In genomic region chr12:109696485-109697269, GRCh38 we compare ENCODE assay signal across 17 cellular contexts. TPM values are rescaled to one million over a fixed set of nuclear protein-coding genes. Genes with fewer than 3 reads are reported as not detected.
DNase-seq lines count a peak whose midpoint lies in the region; ATAC-seq and TF ChIP-seq lines count a peak whose summit lies in the region.
"Had no signal": no experiment of that assay in that cellular context is flagged by ENCODE, and none has a peak within 500 bp of the region (broad histone marks: within the 10 kb centered on the region; RNA-seq: fewer than 3 reads in every experiment).

No MANE protein-coding gene starts in this region.

- H3K9me2 ChIP-seq in PC-3 (replicated peaks; ENCODE audit: low read length): no peaks in the 10 kb centered on the region

- H3K9me3 Mint-ChIP-seq in activated naive CD8-positive, alpha-beta T cell treated with anti-CD3 and anti-CD28 coated beads, Interleukin-2, amount 50 U/mL, for 24 hours: no peaks in the 10 kb centered on the region
- no peaks in the 10 kb centered on the region for H3K9me3 Mint-ChIP-seq in activated naive CD8-positive, alpha-beta T cell treated with anti-CD3 and anti-CD28 coated beads for 36 hours
- H3K9me3 Mint-ChIP-seq: activated naive CD4-positive, alpha-beta T cell treated with anti-CD3 and anti-CD28 coated beads, Interleukin-2, amount 50 U/mL, for 72 hours had no signal

- TF ChIP-seq CTCF in PC-3 (conservative IDR thresholded peaks at IDR 0.05; ENCODE audit: low read depth, low read length) (no peak), fibroblast of the aortic adventitia (IDR thresholded peaks at IDR 0.05; ENCODE audit: insufficient read depth, low read length) (no peak), transverse colon (IDR thresholded peaks at IDR 0.05) (no peak)

- H3K36me3 ChIP-seq in PC-3 (ENCODE audit: low read depth, low read length) (no peaks in the 10 kb centered on the region), transverse colon (no peaks in the 10 kb centered on the region)

- no peak overlapping the region for H3K27ac Mint-ChIP-seq in activated naive CD8-positive, alpha-beta T cell treated with anti-CD3 and anti-CD28 coated beads, Interleukin-2, amount 50 U/mL, for 24 hours
- no peak overlapping the region for H3K27ac Mint-ChIP-seq in activated naive CD8-positive, alpha-beta T cell treated with anti-CD3 and anti-CD28 coated beads for 36 hours
- H3K27ac Mint-ChIP-seq: activated naive CD4-positive, alpha-beta T cell treated with anti-CD3 and anti-CD28 coated beads, Interleukin-2, amount 50 U/mL, for 72 hours; memory B cell had no signal

- no peak overlapping the region for H3K4me2 ChIP-seq in PC-3 (ENCODE audit: low read length)

- no peak overlapping the region for H3K9ac ChIP-seq in PC-3 (ENCODE audit: low read length)

- DNase-seq in activated naive CD8-positive, alpha-beta T cell treated with anti-CD3 and anti-CD28 coated beads, Interleukin-2, amount 50 U/mL, for 24 hours: no peak
- no peak for DNase-seq in activated naive CD8-positive, alpha-beta T cell treated with anti-CD3 and anti-CD28 coated beads for 36 hours
- DNase-seq in PC-3 (peak; percentile 50), fibroblast of the aortic adventitia (ENCODE audit: low read depth) (peak; percentile 9), transverse colon (no peak), NCI-H1436 treated with DMSO at 0.1 percent for 48 hours (lab: John Stamatoyannopoulos, UW) (no peak), sciatic nerve (ENCODE audit: low spot score) (no peak)
- no peak for DNase-seq in stimulated activated CD4-positive, alpha-beta T cell treated with anti-CD3 and anti-CD28 coated beads, Interleukin-15, amount 100 ng/mL, for 24 hours
- DNase-seq: DMS153, KG1, NCI-H2081, occipital lobe, trophoblast cell had no signal

- CTCF ChIA-PET in PC-3 (lab: Charles Lee): no interaction called here

- no peak for TF ChIP-seq EP300 in transverse colon (IDR thresholded peaks at IDR 0.05; ENCODE audit: low read depth)

- no peak overlapping the region for H2AFZ ChIP-seq in PC-3 (ENCODE audit: low read length)

- H3K27ac ChIP-seq in PC-3 (ENCODE audit: low read length): no peak overlapping the region
- peak overlapping the region in 3 of 4 donors; percentile 55 to 61 (median 60) for H3K27ac ChIP-seq in transverse colon
- H3K27ac ChIP-seq: coronary artery had no signal

- POLR2A ChIA-PET in PC-3 (lab: Charles Lee; ENCODE audit: unreplicated experiment): no interaction called here

- H3K9me3 ChIP-seq in PC-3 (ENCODE audit: low read length) (no peaks in the 10 kb centered on the region), transverse colon (no peaks in the 10 kb centered on the region)

- no peak overlapping the region for H3K4me3 ChIP-seq in PC-3 (ENCODE audit: low read length)
- no peak overlapping the region for H3K4me3 ChIP-seq in fibroblast of the aortic adventitia (ENCODE audit: low read depth, low read length)
- H3K4me3 ChIP-seq in transverse colon: no peak overlapping the region
- H3K4me3 ChIP-seq: coronary artery had no signal

- peaks cover 12% of the 10 kb centered on the region for H3K27me3 Mint-ChIP-seq in activated naive CD8-positive, alpha-beta T cell treated with anti-CD3 and anti-CD28 coated beads, Interleukin-2, amount 50 U/mL, for 24 hours
- H3K27me3 Mint-ChIP-seq in activated naive CD8-positive, alpha-beta T cell treated with anti-CD3 and anti-CD28 coated beads for 36 hours: peaks cover 12% of the 10 kb centered on the region

- intact Hi-C loops in PC-3 (cut with micrococcal nuclease): no loop called here
- intact Hi-C loops in transverse colon (cut with DNase I; ENCODE audit: low total_unique reads): loop anchor here (10.0 kb wide), 1 partner anchor 82 kb away; no protein-coding TSS in a partner anchor
- intact Hi-C loops in sciatic nerve (cut with DNase I): no loop called here

- H3K4me1 ChIP-seq in PC-3 (ENCODE audit: insufficient read depth, low read length): peaks cover 12% of the 10 kb centered on the region
- peaks cover 8 to 11% (median 9%) of the 10 kb centered on the region in 4 donors for H3K4me1 ChIP-seq in transverse colon

- BruUV-seq in PC-3 (replicated peaks; lab: Mats Ljungman, UMichigan): no TSS peak

- WGBS in transverse colon (ENCODE audit: low coverage in 1 of 2), 2 donors: 30 to 50% methylated on average over 2 to 6 of the region's 6 CpGs

- no peak for TF ChIP-seq POLR2A in transverse colon (IDR thresholded peaks at IDR 0.05)

- peaks cover 6% of the 10 kb centered on the region for H3K4me1 Mint-ChIP-seq in activated naive CD8-positive, alpha-beta T cell treated with anti-CD3 and anti-CD28 coated beads, Interleukin-2, amount 50 U/mL, for 24 hours
- peaks cover 6% of the 10 kb centered on the region for H3K4me1 Mint-ChIP-seq in activated naive CD8-positive, alpha-beta T cell treated with anti-CD3 and anti-CD28 coated beads for 36 hours
- H3K4me1 Mint-ChIP-seq: memory B cell had no signal

- in situ Hi-C loops in transverse colon (cut with MboI; ENCODE audit: low pct_ligation_motif_present in 1 of 4, low pct_unique_long_range_greater_than_20kb in 1 of 4, low sequenced_read_pairs in 3 of 4): no loop called here

- ATAC-seq in activated naive CD8-positive, alpha-beta T cell treated with anti-CD3 and anti-CD28 coated beads, Interleukin-2, amount 50 U/mL, for 24 hours: peak; percentile 64
- ATAC-seq in PC-3 (peak; percentile 42; the same call in 1 of the 2 replicates), sciatic nerve (no peak)
- ATAC-seq: Right ventricle myocardium inferior had no signal

- H3K27me3 ChIP-seq in PC-3 (ENCODE audit: low read length) (no peaks in the 10 kb centered on the region), transverse colon (no peaks in the 10 kb centered on the region)

- H3K79me2 ChIP-seq in PC-3 (ENCODE audit: low read length): no peaks in the 10 kb centered on the region

- H4K20me1 ChIP-seq in PC-3 (ENCODE audit: low read length): no peaks in the 10 kb centered on the region

- H3K36me3 Mint-ChIP-seq in activated naive CD8-positive, alpha-beta T cell treated with anti-CD3 and anti-CD28 coated beads, Interleukin-2, amount 50 U/mL, for 24 hours (ENCODE audit: low read depth): no peaks in the 10 kb centered on the region
- H3K36me3 Mint-ChIP-seq in activated naive CD8-positive, alpha-beta T cell treated with anti-CD3 and anti-CD28 coated beads for 36 hours: no peaks in the 10 kb centered on the region
- H3K36me3 Mint-ChIP-seq: activated naive CD4-positive, alpha-beta T cell treated with anti-CD3 and anti-CD28 coated beads, Interleukin-2, amount 50 U/mL, for 72 hours; memory B cell had no signal

- no peaks in the 10 kb centered on the region for H3F3A ChIP-seq in PC-3 (ENCODE audit: low read length, unreplicated experiment)

- no peak overlapping the region for H3K4me3 Mint-ChIP-seq in activated naive CD8-positive, alpha-beta T cell treated with anti-CD3 and anti-CD28 coated beads, Interleukin-2, amount 50 U/mL, for 24 hours
- H3K4me3 Mint-ChIP-seq in activated naive CD8-positive, alpha-beta T cell treated with anti-CD3 and anti-CD28 coated beads for 36 hours: no peak overlapping the region
- H3K4me3 Mint-ChIP-seq: memory B cell had no signal

RNA-seq across cellular contexts. Expression of gene FAM222A, which starts 16.9 kb away (rescaled TPM):
- total RNA-seq in activated naive CD8-positive, alpha-beta T cell treated with anti-CD3 and anti-CD28 coated beads for 36 hours: 1 to 10 TPM; 1.1 to 1.8 TPM
- total RNA-seq in PC-3 (2014; rRNA removed) (11.7 and 15.3 TPM in 2 replicates), fibroblast of the aortic adventitia (ENCODE audit: low replicate concordance) (0.25 and 0.54 TPM in 2 replicates), transverse colon (1 to 10 TPM; 1.4 to 3.0 (median 1.8) TPM), sciatic nerve (4.7 TPM)

Comparison
In these comparisons a context has a peak if more than half of its experiments do, and no peak if none do; other contexts are left out.
1. DNase-seq: peak in PC-3 (single experiment) and fibroblast of the aortic adventitia (single experiment); none in activated naive CD8-positive, alpha-beta T cell treated with anti-CD3 and anti-CD28 coated beads, Interleukin-2, amount 50 U/mL, for 24 hours (single experiment), activated naive CD8-positive, alpha-beta T cell treated with anti-CD3 and anti-CD28 coated beads for 36 hours (single experiment), transverse colon (single experiment), NCI-H1436 treated with DMSO at 0.1 percent for 48 hours (single experiment), stimulated activated CD4-positive, alpha-beta T cell treated with anti-CD3 and anti-CD28 coated beads, Interleukin-15, amount 100 ng/mL, for 24 hours (single experiment) and sciatic nerve (single experiment).